In the genomic region with DNA sequence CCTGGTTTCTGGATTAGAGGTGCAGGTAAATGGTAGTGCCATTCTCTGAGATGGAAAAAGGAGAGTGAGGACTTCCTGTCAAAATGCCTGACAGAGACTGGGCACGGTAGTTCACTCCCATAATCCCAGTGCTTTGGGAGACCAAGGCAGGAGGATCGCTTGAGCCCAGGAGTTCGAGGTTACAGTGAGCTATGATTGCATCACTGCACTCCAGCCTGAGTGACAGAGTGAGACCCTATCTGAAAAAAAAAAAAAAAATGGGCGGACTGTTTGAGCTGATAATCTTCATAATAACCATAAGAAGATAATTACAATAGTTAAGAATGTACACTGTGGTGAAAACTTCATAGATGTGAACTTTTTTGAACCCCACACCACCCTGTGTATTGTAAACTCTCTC, we compare ENCODE assay signal across 24 cellular contexts. TPM values are rescaled to one million over a fixed set of nuclear protein-coding genes. Genes with fewer than 3 reads are reported as not detected.
"Had no signal": no experiment of that assay in that cellular context is flagged by ENCODE, and none has a peak within 500 bp of the region (broad histone marks: within the 10 kb centered on the region; RNA-seq: fewer than 3 reads in every experiment).

No MANE protein-coding gene starts in this region.

- ATAC-seq: activated naive CD4-positive, alpha-beta T cell treated with anti-CD3 and anti-CD28 coated beads, Interleukin-2, amount 50 U/mL, for 72 hours; activated T-helper 17 cell treated with anti-CD3 and anti-CD28 coated beads, Interleukin-2, amount 50 U/mL, for 72 hours; body of pancreas; naive thymus-derived CD8-positive, alpha-beta T cell; right cardiac atrium; T-helper 17 cell had no signal

- H3K27ac ChIP-seq: body of pancreas, dorsolateral prefrontal cortex, spleen had no signal

- DNase-seq: activated CD4-positive, alpha-beta memory T cell treated with anti-CD3 and anti-CD28 coated beads, Interleukin-2, amount 10 ng/mL, durations not matched to agents 7 days and 5 days; activated CD4-positive, alpha-beta T cell treated with anti-CD3 and anti-CD28 coated beads, Interleukin-2, amount 10 ng/mL, durations not matched to agents 24 days and 14 days; activated CD4-positive, CD25-positive, alpha-beta regulatory T cell treated with anti-CD3 and anti-CD28 coated beads, Interleukin-2, amount 50 U/mL, for 72 hours; activated CD8-positive, alpha-beta memory T cell treated with anti-CD3 and anti-CD28 coated beads, Interleukin-2, amount 50 U/mL, for 48 hours; activated gamma-delta T cell treated with Interleukin-2 at 50 U/mL for 16 hours; activated T-cell treated with anti-CD3 and anti-CD28 coated beads, Interleukin-2, amount 50 U/mL, for 24 hours; body of pancreas; cerebellar nuclear complex; dorsolateral prefrontal cortex; effector memory CD4-positive, alpha-beta T cell; head of caudate nucleus; hypothalamus; naive thymus-derived CD8-positive, alpha-beta T cell; occipital lobe; right cardiac atrium; spleen; stimulated activated naive CD4-positive, alpha-beta T cell; T-helper 17 cell; T1000; trophoblast cell had no signal

- H3K4me3 ChIP-seq: body of pancreas, coronary artery, dorsolateral prefrontal cortex, spleen had no signal

- H3K36me3 Mint-ChIP-seq: activated naive CD4-positive, alpha-beta T cell treated with anti-CD3 and anti-CD28 coated beads, Interleukin-2, amount 50 U/mL, for 72 hours; naive thymus-derived CD8-positive, alpha-beta T cell had no signal

- H3K36me3 ChIP-seq: spleen had no signal

- H3K4me3 Mint-ChIP-seq: activated CD4-positive, alpha-beta memory T cell treated with anti-CD3 and anti-CD28 coated beads, Interleukin-2, amount 10 ng/mL, durations not matched to agents 7 days and 5 days; activated CD4-positive, alpha-beta T cell treated with anti-CD3 and anti-CD28 coated beads, Interleukin-2, amount 10 ng/mL, durations not matched to agents 24 days and 14 days; activated T-cell treated with anti-CD3 and anti-CD28 coated beads, Interleukin-2, amount 50 U/mL, for 24 hours; activated T-helper 17 cell treated with anti-CD3 and anti-CD28 coated beads, Interleukin-2, amount 50 U/mL, for 72 hours; naive thymus-derived CD8-positive, alpha-beta T cell; neural crest cell; T-helper 17 cell had no signal

- H3K27me3 ChIP-seq: body of pancreas, dorsolateral prefrontal cortex had no signal

- H3K4me1 ChIP-seq: body of pancreas had no signal

- H3K9me3 Mint-ChIP-seq: activated CD4-positive, alpha-beta memory T cell treated with anti-CD3 and anti-CD28 coated beads, Interleukin-2, amount 10 ng/mL, durations not matched to agents 7 days and 5 days; activated CD4-positive, alpha-beta T cell treated with anti-CD3 and anti-CD28 coated beads, Interleukin-2, amount 10 ng/mL, durations not matched to agents 24 days and 14 days; activated naive CD4-positive, alpha-beta T cell treated with anti-CD3 and anti-CD28 coated beads, Interleukin-2, amount 50 U/mL, for 72 hours; activated T-cell treated with anti-CD3 and anti-CD28 coated beads, Interleukin-2, amount 50 U/mL, for 24 hours; activated T-helper 17 cell treated with anti-CD3 and anti-CD28 coated beads, Interleukin-2, amount 50 U/mL, for 72 hours; neural crest cell had no signal

- H3K27ac Mint-ChIP-seq: activated CD4-positive, alpha-beta memory T cell treated with anti-CD3 and anti-CD28 coated beads, Interleukin-2, amount 10 ng/mL, durations not matched to agents 7 days and 5 days; activated CD4-positive, alpha-beta T cell treated with anti-CD3 and anti-CD28 coated beads, Interleukin-2, amount 10 ng/mL, durations not matched to agents 24 days and 14 days; activated naive CD4-positive, alpha-beta T cell treated with anti-CD3 and anti-CD28 coated beads, Interleukin-2, amount 50 U/mL, for 72 hours; activated T-cell treated with anti-CD3 and anti-CD28 coated beads, Interleukin-2, amount 50 U/mL, for 24 hours; activated T-helper 17 cell treated with anti-CD3 and anti-CD28 coated beads, Interleukin-2, amount 50 U/mL, for 72 hours; T-helper 17 cell had no signal

RNA-seq across cellular contexts. Expression of a gene that starts 44.2 kb away (rescaled TPM):
- total RNA-seq: naive thymus-derived CD8-positive, alpha-beta T cell; neural crest cell; T-helper 17 cell had no signal
- polyA plus RNA-seq: naive thymus-derived CD8-positive, alpha-beta T cell had no signal
